In the genomic region with DNA sequence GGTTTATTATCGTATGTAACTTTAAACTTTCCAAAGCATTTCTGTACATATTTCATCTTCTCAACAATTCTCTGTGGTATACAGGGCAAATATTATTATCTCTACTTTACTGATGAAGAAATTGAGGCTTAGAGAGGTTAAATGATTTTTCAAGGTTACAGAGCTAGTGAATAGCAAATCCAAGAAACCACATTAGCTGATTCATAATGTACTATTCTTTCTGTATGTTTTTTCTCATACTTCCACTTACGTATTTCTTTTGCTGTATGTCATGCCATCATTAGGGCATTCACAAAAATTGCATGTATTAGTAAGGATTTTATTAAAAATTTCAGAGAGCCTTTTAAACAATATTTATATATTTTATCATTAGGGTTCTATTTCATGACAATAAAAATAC, we compare ENCODE assay signal across 36 cellular contexts.
"Had no signal": no experiment of that assay in that cellular context is flagged by ENCODE, and none has a peak within 500 bp of the region (broad histone marks: within the 10 kb centered on the region; RNA-seq: fewer than 3 reads in every experiment).

No MANE protein-coding gene starts in this region.

- H3K9me3 Mint-ChIP-seq: activated B cell treated with CpG ODN at 0.5 μM for 24 hours; activated CD4-positive, alpha-beta memory T cell treated with anti-CD3 and anti-CD28 coated beads for 36 hours; activated CD4-positive, alpha-beta T cell treated with anti-CD3 and anti-CD28 coated beads, Interleukin-2, amount 10 ng/mL, durations not matched to agents 24 days and 14 days; activated CD8-positive, alpha-beta T cell treated with anti-CD3 and anti-CD28 coated beads for 36 hours; activated naive CD4-positive, alpha-beta T cell treated with anti-CD3 and anti-CD28 coated beads for 36 hours; activated naive CD4-positive, alpha-beta T cell treated with anti-CD3 and anti-CD28 coated beads, Interleukin-2, amount 50 U/mL, for 24 hours; activated naive CD8-positive, alpha-beta T cell treated with anti-CD3 and anti-CD28 coated beads, Interleukin-2, amount 10 ng/mL, durations not matched to agents 7 days and 5 days; activated naive CD8-positive, alpha-beta T cell treated with anti-CD3 and anti-CD28 coated beads, Interleukin-2, amount 50 U/mL, for 24 hours; activated T-cell treated with anti-CD3 and anti-CD28 coated beads, Interleukin-2, amount 50 U/mL, for 4 hours; activated T-cell treated with anti-CD3 and anti-CD28 coated beads, Interleukin-2, amount 50 U/mL, for 72 hours; activated T-helper 1 cell treated with anti-CD3 and anti-CD28 coated beads, Interleukin-12 subunit alpha, Interleukin-12 subunit beta, Interleukin-2, Interleukin-4 antibody, amounts not matched to agents 30 ng/mL and 10 ng/mL and 1 ng/mL, durations not matched to agents 14 hours and 24 hours and 36 hours; activated T-helper 17 cell treated with anti-CD3 and anti-CD28 coated beads, Interleukin-2, amount 50 U/mL, for 72 hours; central memory CD8-positive, alpha-beta T cell; T-helper 1 cell treated with Interleukin-12 subunit alpha and Interleukin-12 subunit beta and Interleukin-4 antibody, amounts not matched to agents 30 μg/mL and 1 μg/mL, for 36 hours; T-helper 2 cell treated with Interferon-gamma antibody and Interleukin-4, amounts not matched to agents 5 μg/mL and 100 μg/mL, for 36 hours had no signal

- H3K4me3 ChIP-seq: ascending aorta, cardiac muscle cell had no signal

- DNase-seq: activated B cell treated with CpG ODN at 0.5 μM for 24 hours; activated CD4-positive, alpha-beta memory T cell treated with anti-CD3 and anti-CD28 coated beads for 36 hours; activated CD4-positive, alpha-beta T cell treated with anti-CD3 and anti-CD28 coated beads for 4 hours; activated CD4-positive, alpha-beta T cell treated with anti-CD3 and anti-CD28 coated beads, Interleukin-2, amount 10 ng/mL, durations not matched to agents 24 days and 14 days; activated CD4-positive, alpha-beta T cell treated with anti-CD3 and anti-CD28 coated beads, Interleukin-2, amount 50 U/mL, for 1 hour; activated CD4-positive, alpha-beta T cell treated with anti-CD3 and anti-CD28 coated beads, Interleukin-2, amount 50 U/mL, for 4 hours; activated CD4-positive, CD25-positive, alpha-beta regulatory T cell treated with anti-CD3 and anti-CD28 coated beads, Interleukin-2, amount 50 U/mL, for 72 hours; activated CD8-positive, alpha-beta memory T cell treated with anti-CD3 and anti-CD28 coated beads, Interleukin-2, amount 50 U/mL, for 4 hours; activated CD8-positive, alpha-beta T cell treated with anti-CD3 and anti-CD28 coated beads for 36 hours; activated effector memory CD4-positive, alpha-beta T cell treated with anti-CD3 and anti-CD28 coated beads, Interleukin-2, amount 50 U/mL, for 16 hours; activated gamma-delta T cell treated with Interleukin-2 at 50 U/mL for 16 hours; activated naive CD4-positive, alpha-beta T cell; activated naive CD4-positive, alpha-beta T cell treated with anti-CD3 and anti-CD28 coated beads for 36 hours; activated naive CD8-positive, alpha-beta T cell treated with anti-CD3 and anti-CD28 coated beads, Interleukin-2, amount 10 ng/mL, durations not matched to agents 7 days and 5 days; activated naive CD8-positive, alpha-beta T cell treated with anti-CD3 and anti-CD28 coated beads, Interleukin-2, amount 50 U/mL, for 24 hours; activated T-cell treated with anti-CD3 and anti-CD28 coated beads for 4 hours; activated T-cell treated with anti-CD3 and anti-CD28 coated beads, Interleukin-2, amount 50 U/mL, for 1 hour; activated T-cell treated with anti-CD3 and anti-CD28 coated beads, Interleukin-2, amount 50 U/mL, for 4 hours; activated T-cell treated with anti-CD3 and anti-CD28 coated beads, Interleukin-2, amount 50 U/mL, for 72 hours; caudate nucleus; T-helper 1 cell; T-helper 2 cell; T-helper 9 cell had no signal

- H3K36me3 Mint-ChIP-seq: activated CD4-positive, alpha-beta memory T cell treated with anti-CD3 and anti-CD28 coated beads for 36 hours; activated naive CD4-positive, alpha-beta T cell treated with anti-CD3 and anti-CD28 coated beads, Interleukin-2, amount 50 U/mL, for 24 hours; activated naive CD8-positive, alpha-beta T cell; activated naive CD8-positive, alpha-beta T cell treated with anti-CD3 and anti-CD28 coated beads, Interleukin-2, amount 10 ng/mL, durations not matched to agents 7 days and 5 days; brain had no signal

- FAIRE-seq: bronchial epithelial cell, TTC549 had no signal

- H3K27me3 ChIP-seq: ascending aorta, cardiac muscle cell had no signal

- H3K36me3 ChIP-seq: ascending aorta, cardiac muscle cell had no signal

- H3K27ac ChIP-seq: ascending aorta, cardiac muscle cell, VCaP had no signal

- ATAC-seq: activated CD8-positive, alpha-beta T cell treated with anti-CD3 and anti-CD28 coated beads for 36 hours; activated naive CD8-positive, alpha-beta T cell treated with anti-CD3 and anti-CD28 coated beads, Interleukin-2, amount 50 U/mL, for 24 hours; activated T-cell treated with anti-CD3 and anti-CD28 coated beads, Interleukin-2, amount 50 U/mL, for 4 hours; activated T-cell treated with anti-CD3 and anti-CD28 coated beads, Interleukin-2, amount 50 U/mL, for 72 hours; activated T-helper 17 cell treated with anti-CD3 and anti-CD28 coated beads, Interleukin-2, amount 50 U/mL, for 72 hours had no signal

- H3K4me1 Mint-ChIP-seq: activated B cell treated with CpG ODN at 0.5 μM for 24 hours; activated CD4-positive, alpha-beta T cell treated with anti-CD3 and anti-CD28 coated beads, Interleukin-2, amount 10 ng/mL, durations not matched to agents 24 days and 14 days; activated naive CD8-positive, alpha-beta T cell treated with anti-CD3 and anti-CD28 coated beads, Interleukin-2, amount 10 ng/mL, durations not matched to agents 7 days and 5 days; activated naive CD8-positive, alpha-beta T cell treated with anti-CD3 and anti-CD28 coated beads, Interleukin-2, amount 50 U/mL, for 24 hours; central memory CD8-positive, alpha-beta T cell had no signal

- H3K4me1 ChIP-seq: ascending aorta had no signal

- H3K4me3 Mint-ChIP-seq: activated B cell treated with CpG ODN at 0.5 μM for 24 hours; activated CD4-positive, alpha-beta memory T cell treated with anti-CD3 and anti-CD28 coated beads for 36 hours; activated CD4-positive, alpha-beta T cell treated with anti-CD3 and anti-CD28 coated beads, Interleukin-2, amount 10 ng/mL, durations not matched to agents 24 days and 14 days; activated CD8-positive, alpha-beta T cell treated with anti-CD3 and anti-CD28 coated beads for 36 hours; activated naive CD4-positive, alpha-beta T cell treated with anti-CD3 and anti-CD28 coated beads for 36 hours; activated naive CD4-positive, alpha-beta T cell treated with anti-CD3 and anti-CD28 coated beads, Interleukin-2, amount 50 U/mL, for 24 hours; activated naive CD8-positive, alpha-beta T cell; activated naive CD8-positive, alpha-beta T cell treated with anti-CD3 and anti-CD28 coated beads, Interleukin-2, amount 10 ng/mL, durations not matched to agents 7 days and 5 days; activated naive CD8-positive, alpha-beta T cell treated with anti-CD3 and anti-CD28 coated beads, Interleukin-2, amount 50 U/mL, for 24 hours; activated T-cell treated with anti-CD3 and anti-CD28 coated beads, Interleukin-2, amount 50 U/mL, for 4 hours; activated T-cell treated with anti-CD3 and anti-CD28 coated beads, Interleukin-2, amount 50 U/mL, for 72 hours; activated T-helper 1 cell treated with anti-CD3 and anti-CD28 coated beads, Interleukin-12 subunit alpha, Interleukin-12 subunit beta, Interleukin-2, Interleukin-4 antibody, amounts not matched to agents 30 ng/mL and 10 ng/mL and 1 ng/mL, durations not matched to agents 14 hours and 24 hours and 36 hours; activated T-helper 17 cell treated with anti-CD3 and anti-CD28 coated beads, Interleukin-2, amount 50 U/mL, for 72 hours; brain; central memory CD8-positive, alpha-beta T cell; T-helper 1 cell treated with Interleukin-12 subunit alpha and Interleukin-12 subunit beta and Interleukin-4 antibody, amounts not matched to agents 30 μg/mL and 1 μg/mL, for 36 hours; T-helper 2 cell treated with Interferon-gamma antibody and Interleukin-4, amounts not matched to agents 5 μg/mL and 100 μg/mL, for 36 hours had no signal

- H3K27ac Mint-ChIP-seq: activated B cell treated with CpG ODN at 0.5 μM for 24 hours; activated CD4-positive, alpha-beta memory T cell treated with anti-CD3 and anti-CD28 coated beads for 36 hours; activated CD4-positive, alpha-beta T cell treated with anti-CD3 and anti-CD28 coated beads, Interleukin-2, amount 10 ng/mL, durations not matched to agents 24 days and 14 days; activated CD8-positive, alpha-beta T cell treated with anti-CD3 and anti-CD28 coated beads for 36 hours; activated naive CD4-positive, alpha-beta T cell treated with anti-CD3 and anti-CD28 coated beads for 36 hours; activated naive CD4-positive, alpha-beta T cell treated with anti-CD3 and anti-CD28 coated beads, Interleukin-2, amount 50 U/mL, for 24 hours; activated naive CD8-positive, alpha-beta T cell; activated naive CD8-positive, alpha-beta T cell treated with anti-CD3 and anti-CD28 coated beads, Interleukin-2, amount 10 ng/mL, durations not matched to agents 7 days and 5 days; activated naive CD8-positive, alpha-beta T cell treated with anti-CD3 and anti-CD28 coated beads, Interleukin-2, amount 50 U/mL, for 24 hours; activated T-cell treated with anti-CD3 and anti-CD28 coated beads, Interleukin-2, amount 50 U/mL, for 72 hours; activated T-helper 1 cell treated with anti-CD3 and anti-CD28 coated beads, Interleukin-12 subunit alpha, Interleukin-12 subunit beta, Interleukin-2, Interleukin-4 antibody, amounts not matched to agents 30 ng/mL and 10 ng/mL and 1 ng/mL, durations not matched to agents 14 hours and 24 hours and 36 hours; activated T-helper 17 cell treated with anti-CD3 and anti-CD28 coated beads, Interleukin-2, amount 50 U/mL, for 72 hours; brain; T-helper 1 cell treated with Interleukin-12 subunit alpha and Interleukin-12 subunit beta and Interleukin-4 antibody, amounts not matched to agents 30 μg/mL and 1 μg/mL, for 36 hours; T-helper 2 cell treated with Interferon-gamma antibody and Interleukin-4, amounts not matched to agents 5 μg/mL and 100 μg/mL, for 36 hours had no signal

- H3K9me3 ChIP-seq: ascending aorta had no signal
